1 cellular context compared by ENCODE assay signal in the genomic region with DNA sequence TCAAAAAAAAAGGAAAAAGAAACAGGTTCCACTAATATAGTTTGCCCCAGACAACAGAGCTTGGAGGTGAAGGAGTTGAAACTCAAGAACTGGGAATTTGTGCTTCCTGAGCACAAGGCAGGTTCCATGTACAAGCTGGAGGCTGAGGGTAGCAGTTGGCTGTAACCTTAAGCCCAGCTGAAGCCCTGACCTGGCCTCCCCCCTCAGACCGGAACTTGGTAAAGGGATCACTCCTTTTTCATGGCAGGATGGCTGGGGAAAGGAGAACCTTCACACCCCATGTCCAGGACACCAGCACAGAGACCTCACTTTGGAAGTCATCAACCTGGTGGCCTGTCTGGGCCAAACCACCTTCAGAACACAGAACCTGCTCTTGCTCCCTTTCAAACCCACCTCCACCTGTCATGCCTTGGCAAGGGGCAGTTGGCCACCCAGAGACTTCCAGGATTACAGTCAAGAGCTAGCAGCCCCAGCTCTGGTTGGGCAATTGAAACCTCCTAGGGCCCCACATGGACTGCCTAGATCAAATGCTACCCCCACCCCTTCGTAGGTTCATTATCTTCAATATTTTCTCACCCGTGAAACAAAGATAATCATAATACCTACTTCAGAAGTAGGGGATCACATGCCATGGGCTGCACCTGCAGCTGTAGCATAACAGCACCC.
TF ChIP-seq lines count a peak whose summit lies in the region.

No MANE protein-coding gene starts in this region.

TF ChIP-seq in K562, 482 proteins besides CTCF, POLR2A, EP300 and RAD21:
- TF ChIP-seq POLR2AphosphoS5 (IDR thresholded peaks at IDR 0.05; ENCODE audit: control insufficient read depth, insufficient read depth, low read depth, low read length) = peak; percentile 65; the same call in 1 of the 2 replicates
- TF ChIP-seq SUPT5H (IDR thresholded peaks at IDR 0.05) = peak; percentile 11
- 0 out of 2 replicates have a peak, but pooled peaks have one; percentile 31 for TF ChIP-seq TCF7 (IDR thresholded peaks at IDR 0.05; ENCODE audit: borderline replicate concordance)
- TF ChIP-seq, protein P1, sequence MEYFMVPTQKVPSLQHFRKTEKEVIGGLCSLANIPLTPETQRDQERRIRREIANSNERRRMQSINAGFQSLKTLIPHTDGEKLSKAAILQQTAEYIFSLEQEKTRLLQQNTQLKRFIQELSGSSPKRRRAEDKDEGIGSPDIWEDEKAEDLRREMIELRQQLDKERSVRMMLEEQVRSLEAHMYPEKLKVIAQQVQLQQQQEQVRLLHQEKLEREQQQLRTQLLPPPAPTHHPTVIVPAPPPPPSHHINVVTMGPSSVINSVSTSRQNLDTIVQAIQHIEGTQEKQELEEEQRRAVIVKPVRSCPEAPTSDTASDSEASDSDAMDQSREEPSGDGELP (CRISPR knock-in tag; IDR thresholded peaks at IDR 0.05; ENCODE audit: borderline replicate concordance) = peak; percentile 12; the same call in 1 of the 2 replicates
- TF ChIP-seq, protein P2, sequence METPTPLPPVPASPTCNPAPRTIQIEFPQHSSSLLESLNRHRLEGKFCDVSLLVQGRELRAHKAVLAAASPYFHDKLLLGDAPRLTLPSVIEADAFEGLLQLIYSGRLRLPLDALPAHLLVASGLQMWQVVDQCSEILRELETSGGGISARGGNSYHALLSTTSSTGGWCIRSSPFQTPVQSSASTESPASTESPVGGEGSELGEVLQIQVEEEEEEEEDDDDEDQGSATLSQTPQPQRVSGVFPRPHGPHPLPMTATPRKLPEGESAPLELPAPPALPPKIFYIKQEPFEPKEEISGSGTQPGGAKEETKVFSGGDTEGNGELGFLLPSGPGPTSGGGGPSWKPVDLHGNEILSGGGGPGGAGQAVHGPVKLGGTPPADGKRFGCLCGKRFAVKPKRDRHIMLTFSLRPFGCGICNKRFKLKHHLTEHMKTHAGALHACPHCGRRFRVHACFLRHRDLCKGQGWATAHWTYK (CRISPR knock-in tag; IDR thresholded peaks at IDR 0.05) = no peak
- peak; percentile 42; the same call in 1 of the 2 replicates for TF ChIP-seq MYNN (IDR thresholded peaks at IDR 0.05)
- TF ChIP-seq MYNN (CRISPR knock-in tag; IDR thresholded peaks at IDR 0.05) = no peak
- no peak for TF ChIP-seq ZNF583 (CRISPR knock-in tag; IDR thresholded peaks at IDR 0.05)
- TF ChIP-seq PCBP1 (IDR thresholded peaks at IDR 0.05; ENCODE audit: low read depth, low read length, poor library complexity, severe bottlenecking) = no peak
- no peak for TF ChIP-seq NR3C1 (CRISPR knock-in tag; IDR thresholded peaks at IDR 0.05)
- TF ChIP-seq, protein P3, sequence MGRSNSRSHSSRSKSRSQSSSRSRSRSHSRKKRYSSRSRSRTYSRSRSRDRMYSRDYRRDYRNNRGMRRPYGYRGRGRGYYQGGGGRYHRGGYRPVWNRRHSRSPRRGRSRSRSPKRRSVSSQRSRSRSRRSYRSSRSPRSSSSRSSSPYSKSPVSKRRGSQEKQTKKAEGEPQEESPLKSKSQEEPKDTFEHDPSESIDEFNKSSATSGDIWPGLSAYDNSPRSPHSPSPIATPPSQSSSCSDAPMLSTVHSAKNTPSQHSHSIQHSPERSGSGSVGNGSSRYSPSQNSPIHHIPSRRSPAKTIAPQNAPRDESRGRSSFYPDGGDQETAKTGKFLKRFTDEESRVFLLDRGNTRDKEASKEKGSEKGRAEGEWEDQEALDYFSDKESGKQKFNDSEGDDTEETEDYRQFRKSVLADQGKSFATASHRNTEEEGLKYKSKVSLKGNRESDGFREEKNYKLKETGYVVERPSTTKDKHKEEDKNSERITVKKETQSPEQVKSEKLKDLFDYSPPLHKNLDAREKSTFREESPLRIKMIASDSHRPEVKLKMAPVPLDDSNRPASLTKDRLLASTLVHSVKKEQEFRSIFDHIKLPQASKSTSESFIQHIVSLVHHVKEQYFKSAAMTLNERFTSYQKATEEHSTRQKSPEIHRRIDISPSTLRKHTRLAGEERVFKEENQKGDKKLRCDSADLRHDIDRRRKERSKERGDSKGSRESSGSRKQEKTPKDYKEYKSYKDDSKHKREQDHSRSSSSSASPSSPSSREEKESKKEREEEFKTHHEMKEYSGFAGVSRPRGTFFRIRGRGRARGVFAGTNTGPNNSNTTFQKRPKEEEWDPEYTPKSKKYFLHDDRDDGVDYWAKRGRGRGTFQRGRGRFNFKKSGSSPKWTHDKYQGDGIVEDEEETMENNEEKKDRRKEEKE (IDR thresholded peaks at IDR 0.05; ENCODE audit: borderline replicate concordance in 1 of 2, control insufficient read depth in 1 of 2, low read depth in 2 of 2, low read length in 1 of 2) = 0 out of 4 replicates have a peak, but pooled peaks of 1 of the 2 experiments have one; percentile 29
- TF ChIP-seq, protein P4, sequence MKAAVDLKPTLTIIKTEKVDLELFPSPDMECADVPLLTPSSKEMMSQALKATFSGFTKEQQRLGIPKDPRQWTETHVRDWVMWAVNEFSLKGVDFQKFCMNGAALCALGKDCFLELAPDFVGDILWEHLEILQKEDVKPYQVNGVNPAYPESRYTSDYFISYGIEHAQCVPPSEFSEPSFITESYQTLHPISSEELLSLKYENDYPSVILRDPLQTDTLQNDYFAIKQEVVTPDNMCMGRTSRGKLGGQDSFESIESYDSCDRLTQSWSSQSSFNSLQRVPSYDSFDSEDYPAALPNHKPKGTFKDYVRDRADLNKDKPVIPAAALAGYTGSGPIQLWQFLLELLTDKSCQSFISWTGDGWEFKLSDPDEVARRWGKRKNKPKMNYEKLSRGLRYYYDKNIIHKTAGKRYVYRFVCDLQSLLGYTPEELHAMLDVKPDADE (conservative IDR thresholded peaks at IDR 0.05; ENCODE audit: control insufficient read depth, low read depth, low read length) = no peak
TF ChIP-seq in K562: peak in this region for 6.
